In the genomic region with DNA sequence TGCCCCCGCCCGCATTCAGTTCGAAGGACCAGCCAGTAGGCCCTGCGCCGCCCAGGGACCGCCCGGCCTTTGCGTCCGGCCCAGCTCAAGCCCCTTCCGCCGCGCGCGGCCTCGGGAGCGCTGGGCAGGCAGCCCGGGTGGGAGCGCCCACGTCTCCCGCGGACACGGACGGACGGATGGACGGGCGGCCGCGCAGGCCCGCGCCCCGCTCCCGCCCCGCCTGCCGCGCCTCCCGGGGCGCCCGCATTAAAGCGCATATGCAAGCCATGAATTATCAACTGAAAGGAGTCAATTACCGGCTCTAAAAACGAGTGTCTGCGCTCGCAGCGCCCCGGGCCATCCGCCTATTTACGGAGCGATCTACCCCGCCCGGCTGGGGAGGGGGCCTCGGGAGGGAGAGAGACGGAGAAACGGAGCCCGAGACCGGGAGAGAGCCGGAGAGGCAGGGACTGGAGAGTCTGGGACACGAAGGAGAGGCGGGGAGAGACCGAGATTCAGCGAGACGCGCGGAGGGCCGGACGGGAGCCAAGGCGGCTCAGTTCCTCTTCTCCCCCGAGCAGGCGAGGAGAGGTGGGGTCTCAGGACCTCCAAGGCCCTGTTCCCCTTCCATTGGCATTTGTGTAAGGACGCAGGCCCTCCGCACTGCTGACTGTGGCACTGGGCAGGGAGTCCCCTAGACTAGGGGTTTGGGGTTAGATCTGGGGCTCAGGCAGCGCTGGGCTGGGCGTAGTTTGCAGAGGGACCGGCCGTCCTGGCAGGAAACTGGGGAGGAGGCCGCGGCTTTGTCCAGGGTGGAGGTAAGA, we compare ENCODE assay signal across 9 cellular contexts. TPM values are rescaled to one million over a fixed set of nuclear protein-coding genes. Genes with fewer than 3 reads are reported as not detected.
A peak's percentile ranks its signal among the peaks of the same experiment; 100 is the strongest.
DNase-seq lines count a peak whose midpoint lies in the region; TF ChIP-seq lines count a peak whose summit lies in the region.
"Had no signal": no experiment of that assay in that cellular context is flagged by ENCODE, and none has a peak within 500 bp of the region (broad histone marks: within the 10 kb centered on the region; RNA-seq: fewer than 3 reads in every experiment).

No MANE protein-coding gene starts in this region.

- no peak overlapping the region for H3K4me2 ChIP-seq in OCI-LY7 (ENCODE audit: low read length)

- no peaks in the 10 kb centered on the region for H3K79me2 ChIP-seq in OCI-LY7 (ENCODE audit: insufficient read depth, low read depth, low read length)

- H3K36me3 Mint-ChIP-seq in activated naive CD4-positive, alpha-beta T cell treated with anti-CD3 and anti-CD28 coated beads, Interleukin-2, amount 50 U/mL, for 24 hours = peaks cover 3% of the 10 kb centered on the region
- H3K36me3 Mint-ChIP-seq in activated naive CD4-positive, alpha-beta T cell treated with anti-CD3 and anti-CD28 coated beads for 36 hours (ENCODE audit: low read depth) = no peaks in the 10 kb centered on the region

- WGBS in esophagus, 2 donors = 6% methylated on average over 71 to 76 of the region's 76 CpGs
- WGBS in urinary bladder = 4% methylated on average over 76 of the region's 76 CpGs

- H3K9me3 Mint-ChIP-seq in activated naive CD4-positive, alpha-beta T cell treated with anti-CD3 and anti-CD28 coated beads, Interleukin-2, amount 50 U/mL, for 24 hours = no peaks in the 10 kb centered on the region
- H3K9me3 Mint-ChIP-seq in activated naive CD4-positive, alpha-beta T cell treated with anti-CD3 and anti-CD28 coated beads for 36 hours = no peaks in the 10 kb centered on the region

- no peaks in the 10 kb centered on the region for H3K9me2 ChIP-seq in OCI-LY7 (ENCODE audit: insufficient read depth, low read length)

- H3K36me3 ChIP-seq in esophagus (ENCODE audit: control insufficient read depth in 2 of 2, insufficient read depth in 2 of 2, low read length in 1 of 2) (no peaks in the 10 kb centered on the region), muscle layer of duodenum (ENCODE audit: control insufficient read depth in 1 of 2, insufficient read depth in 2 of 2, low read length in 2 of 2) (no peaks in the 10 kb centered on the region), urinary bladder (ENCODE audit: insufficient read depth) (no peaks in the 10 kb centered on the region), OCI-LY7 (ENCODE audit: insufficient read depth, low read length) (no peaks in the 10 kb centered on the region)

- H3K4me1 Mint-ChIP-seq in activated naive CD4-positive, alpha-beta T cell treated with anti-CD3 and anti-CD28 coated beads, Interleukin-2, amount 50 U/mL, for 24 hours = peaks cover 18% of the 10 kb centered on the region
- peaks cover 18% of the 10 kb centered on the region for H3K4me1 Mint-ChIP-seq in activated naive CD4-positive, alpha-beta T cell treated with anti-CD3 and anti-CD28 coated beads for 36 hours (ENCODE audit: low read depth)

- H3K27ac Mint-ChIP-seq in activated naive CD4-positive, alpha-beta T cell treated with anti-CD3 and anti-CD28 coated beads, Interleukin-2, amount 50 U/mL, for 24 hours = no peak overlapping the region
- no peak overlapping the region for H3K27ac Mint-ChIP-seq in activated naive CD4-positive, alpha-beta T cell treated with anti-CD3 and anti-CD28 coated beads for 36 hours

- H3K9me3 ChIP-seq in esophagus (ENCODE audit: control insufficient read depth in 2 of 2, insufficient read depth in 1 of 2, low read depth in 1 of 2, low read length in 1 of 2) (no peaks in the 10 kb centered on the region), muscle layer of duodenum (ENCODE audit: control insufficient read depth in 1 of 2, low read length in 2 of 2) (no peaks in the 10 kb centered on the region), OCI-LY7 (ENCODE audit: low read length) (no peaks in the 10 kb centered on the region)

- H3K4me3 ChIP-seq in esophagus (ENCODE audit: low read depth in 1 of 2, low read length in 2 of 2) (peak overlapping the region; percentile 9 to 28), muscle layer of duodenum (ENCODE audit: low read depth in 1 of 2, low read length in 2 of 2) (peak overlapping the region; percentile 30 to 49), urinary bladder (ENCODE audit: low read depth, low read length) (peak overlapping the region; percentile 25), OCI-LY7 (ENCODE audit: low read depth, low read length, poor library complexity, severe bottlenecking) (no peak overlapping the region)

- no peak overlapping the region for H2AFZ ChIP-seq in OCI-LY7 (ENCODE audit: low read length)

- H3K4me1 ChIP-seq in esophagus (ENCODE audit: control insufficient read depth in 2 of 2, insufficient read depth in 2 of 2, low read length in 1 of 2) = peaks cover 0 to 2% of the 10 kb centered on the region in 2 donors
- H3K4me1 ChIP-seq in muscle layer of duodenum (ENCODE audit: control insufficient read depth in 1 of 2, insufficient read depth in 2 of 2, low read length in 2 of 2) = peaks cover 0 to 10% of the 10 kb centered on the region in 2 donors
- H3K4me1 ChIP-seq in urinary bladder (ENCODE audit: insufficient read depth) = no peaks in the 10 kb centered on the region
- H3K4me1 ChIP-seq in OCI-LY7 (ENCODE audit: insufficient read depth, low read length, poor library complexity, severe bottlenecking) = no peaks in the 10 kb centered on the region

- TF ChIP-seq CTCF in OCI-LY7 (conservative IDR thresholded peaks at IDR 0.05; ENCODE audit: low read length) = no peak

- H3K4me3 Mint-ChIP-seq in activated naive CD4-positive, alpha-beta T cell treated with anti-CD3 and anti-CD28 coated beads, Interleukin-2, amount 50 U/mL, for 24 hours = peak overlapping the region; percentile 4
- H3K4me3 Mint-ChIP-seq in activated naive CD4-positive, alpha-beta T cell treated with anti-CD3 and anti-CD28 coated beads for 36 hours = no peak overlapping the region

- no peak for DNase-seq in activated naive CD4-positive, alpha-beta T cell treated with anti-CD3 and anti-CD28 coated beads for 36 hours
- no peak for DNase-seq in GM19238 (ENCODE audit: insufficient read length, low spot score)
- DNase-seq in activated CD8-positive, alpha-beta memory T cell treated with anti-CD3 and anti-CD28 coated beads, Interleukin-2, amount 50 U/mL, for 4 hours = no peak
- DNase-seq in OCI-LY7 (ENCODE audit: low spot score) = no peak
- DNase-seq: CD4-positive, CD25-positive, alpha-beta regulatory T cell had no signal

- peaks cover 46% of the 10 kb centered on the region for H3K27me3 Mint-ChIP-seq in activated naive CD4-positive, alpha-beta T cell treated with anti-CD3 and anti-CD28 coated beads, Interleukin-2, amount 50 U/mL, for 24 hours
- H3K27me3 Mint-ChIP-seq in activated naive CD4-positive, alpha-beta T cell treated with anti-CD3 and anti-CD28 coated beads for 36 hours (ENCODE audit: low read depth) = peaks cover 58% of the 10 kb centered on the region

- no TSS peak for BruUV-seq in OCI-LY7 (replicated peaks; lab: Mats Ljungman, UMichigan)

- intact Hi-C loops in activated naive CD4-positive, alpha-beta T cell treated with anti-CD3 and anti-CD28 coated beads for 36 hours (cut with micrococcal nuclease) = no loop called here
- intact Hi-C loops in OCI-LY7 (cut with micrococcal nuclease; ENCODE audit: unreplicated experiment) = loop anchor here (5.0 kb wide), 1 partner anchor 279 kb away; no protein-coding TSS in a partner anchor

- CTCF ChIA-PET in activated naive CD4-positive, alpha-beta T cell treated with anti-CD3 and anti-CD28 coated beads for 36 hours (lab: Charles Lee) = interaction anchor here (0.5 to 8.9 kb wide), 9 partner anchors 9 to 276 kb away, joined by 3 to 128 read pairs (median 5); no protein-coding TSS in a partner anchor
- CTCF ChIA-PET in OCI-LY7 (lab: Charles Lee; ENCODE audit: unreplicated experiment) = interaction anchor here (0.6 kb wide), 1 partner anchor 77 kb away, joined by 3 read pairs; no protein-coding TSS in a partner anchor

- no peaks in the 10 kb centered on the region for H4K20me1 ChIP-seq in OCI-LY7 (ENCODE audit: insufficient read depth, low read length)

- H3K27ac ChIP-seq in esophagus (ENCODE audit: low read depth in 2 of 2, low read length in 1 of 2) = no peak overlapping the region
- no peak overlapping the region for H3K27ac ChIP-seq in muscle layer of duodenum (ENCODE audit: low read length)
- no peak overlapping the region for H3K27ac ChIP-seq in urinary bladder (ENCODE audit: low read depth)
- H3K27ac ChIP-seq in OCI-LY7 (ENCODE audit: low read depth, low read length, poor library complexity, severe bottlenecking) = no peak overlapping the region

- H3K27me3 ChIP-seq in esophagus (ENCODE audit: control insufficient read depth in 1 of 2, insufficient read depth in 2 of 2, low read length in 2 of 2) = peaks cover 0 to 8% of the 10 kb centered on the region in 2 donors
- peaks cover 34% of the 10 kb centered on the region for H3K27me3 ChIP-seq in muscle layer of duodenum (ENCODE audit: low read depth, low read length)

- POLR2A ChIA-PET in OCI-LY7 (lab: Charles Lee) = no interaction called here

RNA-seq across cellular contexts. Expression of gene DMBX1, which starts 41.3 kb away (rescaled TPM):
- not detected for total RNA-seq in activated naive CD4-positive, alpha-beta T cell treated with anti-CD3 and anti-CD28 coated beads for 36 hours
- polyA plus RNA-seq in esophagus (under 1 TPM in 1 of 2 donors, not detected in 1; 0.01 TPM), urinary bladder (not detected)
- total RNA-seq in urinary bladder (not detected), OCI-LY7 (2022) (not detected in 2 replicates)
- not detected in 2 replicates for total RNA-seq in OCI-LY7 (2014; rRNA removed; shearing (Covaris generic))
- total RNA-seq: CD4-positive, CD25-positive, alpha-beta regulatory T cell had no signal
- polyA plus RNA-seq: CD4-positive, CD25-positive, alpha-beta regulatory T cell had no signal

RNA-seq across cellular contexts. Expression of gene FAAH, which starts 54.2 kb away (rescaled TPM):
- 1 to 10 TPM; 3.8 to 4.8 TPM for total RNA-seq in activated naive CD4-positive, alpha-beta T cell treated with anti-CD3 and anti-CD28 coated beads for 36 hours
- 10 to 100 TPM; 12.1 to 33.2 TPM for polyA plus RNA-seq in esophagus
- total RNA-seq in urinary bladder = 6.9 TPM
- 10.6 TPM for polyA plus RNA-seq in urinary bladder
- total RNA-seq in OCI-LY7 (2014; rRNA removed; shearing (Covaris generic)) = 20.1 and 25.4 TPM in 2 replicates
- total RNA-seq in OCI-LY7 (2022) = 21.9 and 24.8 TPM in 2 replicates
